Comparison of ENCODE assay signal across 11 cellular contexts in genomic region chr1:152107289-152107983, GRCh38. TPM values are rescaled to one million over a fixed set of nuclear protein-coding genes. Genes with fewer than 3 reads are reported as not detected.
DNase-seq lines count a peak whose midpoint lies in the region; ATAC-seq and TF ChIP-seq lines count a peak whose summit lies in the region.
"Had no signal": no experiment of that assay in that cellular context is flagged by ENCODE, and none has a peak within 500 bp of the region (broad histone marks: within the 10 kb centered on the region; RNA-seq: fewer than 3 reads in every experiment).

No MANE protein-coding gene starts in this region.

- no peak for DNase-seq in breast epithelium (ENCODE audit: low spot score in 2 of 2)
- no peak for DNase-seq in MCF 10A (ENCODE audit: unreplicated experiment)
- peak; percentile 56 for DNase-seq in WTC11 (ENCODE audit: low spot score)
- DNase-seq in glomerular visceral epithelial cell (ENCODE audit: extremely low spot score) = peak; percentile 1
- DNase-seq in tibial artery = no peak
- DNase-seq in middle frontal gyrus (ENCODE audit: extremely low spot score, low spot score) = no peak
- no peak for DNase-seq in ACHN
- DNase-seq in SJCRH30 = no peak

- no peaks in the 10 kb centered on the region for H3K9me3 ChIP-seq in breast epithelium
- H3K9me3 ChIP-seq in tibial artery = peaks cover 0 to 12% (median 12%) of the 10 kb centered on the region in 3 donors
- no peaks in the 10 kb centered on the region for H3K9me3 ChIP-seq in SJCRH30 (replicated peaks)

- intact Hi-C loops in breast epithelium (cut with DNase I; ENCODE audit: low total_unique reads) = no loop called here
- intact Hi-C loops in MCF 10A (cut with micrococcal nuclease) = no loop called here
- intact Hi-C loops in tibial artery (cut with DNase I; ENCODE audit: low total_unique reads) = no loop called here

- no peak for TF ChIP-seq POLR2A in breast epithelium (IDR thresholded peaks at IDR 0.05)

- in situ Hi-C loops in ACHN (cut with HindIII; ENCODE audit: low pct_ligation_motif_present, low pct_unique_long_range_greater_than_20kb, low sequenced_read_pairs) = no loop called here

- H3K4me3 ChIP-seq in breast epithelium (peak overlapping the region; percentile 21 to 67 (median 26)), tibial artery (peak overlapping the region; percentile 14 to 24), SJCRH30 (no peak overlapping the region)

- H3K4me1 Mint-ChIP-seq in MCF 10A (ENCODE audit: insufficient read depth, unreplicated experiment) = peaks cover 5% of the 10 kb centered on the region
- H3K4me1 Mint-ChIP-seq in WTC11 = no peaks in the 10 kb centered on the region; the same call in 1 of the 2 replicates

- H3K9me3 Mint-ChIP-seq in MCF 10A (ENCODE audit: unreplicated experiment) (peaks cover 7% of the 10 kb centered on the region), WTC11 (peaks cover 9% of the 10 kb centered on the region)
- H3K9me3 Mint-ChIP-seq: activated T-helper 2 cell treated with anti-CD3 and anti-CD28 coated beads, Interferon-gamma antibody, Interleukin-2, Interleukin-4, amounts not matched to agents 10 μg/mL and 5 μg/mL and 100 μg/mL, durations not matched to agents 14 hours and 24 hours and 36 hours had no signal

- ATAC-seq in WTC11 = peak; percentile 26

- H3K27ac Mint-ChIP-seq in MCF 10A (ENCODE audit: low read depth, unreplicated experiment) (no peak overlapping the region), WTC11 (no peak overlapping the region)

- no peak for TF ChIP-seq CTCF in breast epithelium (IDR thresholded peaks at IDR 0.05)
- no peak for TF ChIP-seq CTCF in MCF 10A (IDR thresholded peaks at IDR 0.05; ENCODE audit: unreplicated experiment)
- no peak for TF ChIP-seq CTCF in WTC11 (IDR thresholded peaks at IDR 0.05)
- TF ChIP-seq CTCF in tibial artery (IDR thresholded peaks at IDR 0.05) = no peak

- no peaks in the 10 kb centered on the region for H3K36me3 ChIP-seq in breast epithelium
- no peaks in the 10 kb centered on the region for H3K36me3 ChIP-seq in tibial artery
- no peaks in the 10 kb centered on the region for H3K36me3 ChIP-seq in SJCRH30

- no peaks in the 10 kb centered on the region for H3K36me3 Mint-ChIP-seq in MCF 10A (ENCODE audit: insufficient read depth, unreplicated experiment)
- no peaks in the 10 kb centered on the region for H3K36me3 Mint-ChIP-seq in WTC11

- H3K27me3 Mint-ChIP-seq in MCF 10A (ENCODE audit: insufficient read depth, unreplicated experiment) (no peaks in the 10 kb centered on the region), WTC11 (ENCODE audit: low read depth) (peaks cover 13% of the 10 kb centered on the region)

- BruUV-seq in MCF 10A (replicated peaks; lab: Mats Ljungman, UMichigan) = no TSS peak

- CTCF ChIA-PET in MCF 10A (lab: Yijun Ruan, JAX) (interaction anchor here (0.6 to 5.5 kb wide), 9 partner anchors 8 to 352 kb away, joined by 3 to 78 read pairs (median 3); no protein-coding TSS in a partner anchor), WTC11 (lab: Charles Lee) (interaction anchor here (0.8 to 5.8 kb wide), 11 partner anchors 10 to 198 kb away, joined by 3 to 41 read pairs (median 5); partner anchors contain the start of genes S100A11 and THEM4)

- peaks cover 6 to 93% of the 10 kb centered on the region in 2 donors for H3K27me3 ChIP-seq in breast epithelium
- H3K27me3 ChIP-seq in tibial artery = peaks cover 0 to 80% of the 10 kb centered on the region in 2 donors
- no peaks in the 10 kb centered on the region for H3K27me3 ChIP-seq in SJCRH30

- H3K4me3 Mint-ChIP-seq in MCF 10A (ENCODE audit: unreplicated experiment) (no peak overlapping the region), WTC11 (no peak overlapping the region)

- H3K27ac ChIP-seq in breast epithelium (no peak overlapping the region), tibial artery (no peak overlapping the region), SJCRH30 (no peak overlapping the region)

- H3K4me1 ChIP-seq in breast epithelium (peaks cover 0 to 5% of the 10 kb centered on the region in 2 donors), tibial artery (peaks cover 0 to 44% (median 30%) of the 10 kb centered on the region in 4 donors), SJCRH30 (no peaks in the 10 kb centered on the region)

- POLR2A ChIA-PET in MCF 10A (lab: Yijun Ruan, JAX) = interaction anchor here (1.6 to 4.5 kb wide), 3 partner anchors 20 to 76 kb away, joined by 6 to 45 read pairs (median 42); no protein-coding TSS in a partner anchor
- POLR2A ChIA-PET in WTC11 (lab: Charles Lee) = no interaction called here

TF ChIP-seq in WTC11, 78 proteins besides CTCF, POLR2A, EP300 and RAD21:
- no peak for TF ChIP-seq ZNF396 (CRISPR knock-in tag; IDR thresholded peaks at IDR 0.05; ENCODE audit: borderline replicate concordance)
- no peak for TF ChIP-seq E2F5 (CRISPR knock-in tag; IDR thresholded peaks at IDR 0.05)
- TF ChIP-seq ETV6 (CRISPR knock-in tag; IDR thresholded peaks at IDR 0.05) = 0 out of 2 replicates have a peak, but pooled peaks have one; percentile 50
- no peak for TF ChIP-seq TP53 (CRISPR knock-in tag; IDR thresholded peaks at IDR 0.05)
- peak; percentile 45; the same call in 1 of the 2 replicates for TF ChIP-seq GTF2I (CRISPR knock-in tag; conservative IDR thresholded peaks at IDR 0.05)
- TF ChIP-seq ZBTB21 (CRISPR knock-in tag; IDR thresholded peaks at IDR 0.05; ENCODE audit: borderline replicate concordance) = no peak
- no peak for TF ChIP-seq TEAD4 (CRISPR knock-in tag; IDR thresholded peaks at IDR 0.05)

RNA-seq across cellular contexts. Expression of gene TCHH, which starts 7.8 kb away (rescaled TPM):
- 1 to 10 TPM in 1 of 3 donors, under 1 TPM in 2; under 0.01 to 3.0 (median 0.15) TPM for total RNA-seq in breast epithelium
- total RNA-seq in MCF 10A (2022) = 0.12 and 0.22 TPM in 2 replicates
- 0.02 to 0.05 TPM (median 0.04 TPM) in 3 replicates for total RNA-seq in WTC11 (2021)
- not detected in 2 replicates for total RNA-seq in SJCRH30 (2014; rRNA removed; shearing (Covaris generic))

RNA-seq across cellular contexts. Expression of gene TCHHL1, which starts 18.6 kb away (rescaled TPM):
- total RNA-seq in breast epithelium (not detected), MCF 10A (2022) (not detected in 2 replicates), WTC11 (2021) (not detected in 3 replicates)
- total RNA-seq in SJCRH30 (2014; rRNA removed; shearing (Covaris generic)) = not detected in 2 replicates
- total RNA-seq: activated T-helper 2 cell treated with anti-CD3 and anti-CD28 coated beads, Interferon-gamma antibody, Interleukin-2, Interleukin-4, amounts not matched to agents 10 μg/mL and 5 μg/mL and 100 μg/mL, durations not matched to agents 14 hours and 24 hours and 36 hours; liver; T-helper 1 cell treated with Interleukin-12 subunit alpha and Interleukin-12 subunit beta and Interleukin-4 antibody, amounts not matched to agents 30 ng/mL and 1 ng/mL, for 36 hours had no signal

RNA-seq across cellular contexts. Expression of gene RPTN, which starts 51.6 kb away (rescaled TPM):
- total RNA-seq in breast epithelium (not detected), MCF 10A (2022) (not detected in 2 replicates), WTC11 (2021) (not detected in 3 replicates)
- not detected in 2 replicates for total RNA-seq in SJCRH30 (2014; rRNA removed; shearing (Covaris generic))
- total RNA-seq: activated T-helper 2 cell treated with anti-CD3 and anti-CD28 coated beads, Interferon-gamma antibody, Interleukin-2, Interleukin-4, amounts not matched to agents 10 μg/mL and 5 μg/mL and 100 μg/mL, durations not matched to agents 14 hours and 24 hours and 36 hours; liver; T-helper 1 cell treated with Interleukin-12 subunit alpha and Interleukin-12 subunit beta and Interleukin-4 antibody, amounts not matched to agents 30 ng/mL and 1 ng/mL, for 36 hours had no signal

Comparison
In these comparisons a context has a peak if more than half of its experiments do, and no peak if none do; other contexts are left out.
1. DNase-seq: peak in WTC11 (single experiment) and glomerular visceral epithelial cell (single experiment); none in breast epithelium (0 of 2), MCF 10A (single experiment), tibial artery (0 of 2), middle frontal gyrus (single experiment), ACHN (single experiment) and SJCRH30 (0 of 2).